10 cellular contexts compared by ENCODE assay signal in the genomic region with DNA sequence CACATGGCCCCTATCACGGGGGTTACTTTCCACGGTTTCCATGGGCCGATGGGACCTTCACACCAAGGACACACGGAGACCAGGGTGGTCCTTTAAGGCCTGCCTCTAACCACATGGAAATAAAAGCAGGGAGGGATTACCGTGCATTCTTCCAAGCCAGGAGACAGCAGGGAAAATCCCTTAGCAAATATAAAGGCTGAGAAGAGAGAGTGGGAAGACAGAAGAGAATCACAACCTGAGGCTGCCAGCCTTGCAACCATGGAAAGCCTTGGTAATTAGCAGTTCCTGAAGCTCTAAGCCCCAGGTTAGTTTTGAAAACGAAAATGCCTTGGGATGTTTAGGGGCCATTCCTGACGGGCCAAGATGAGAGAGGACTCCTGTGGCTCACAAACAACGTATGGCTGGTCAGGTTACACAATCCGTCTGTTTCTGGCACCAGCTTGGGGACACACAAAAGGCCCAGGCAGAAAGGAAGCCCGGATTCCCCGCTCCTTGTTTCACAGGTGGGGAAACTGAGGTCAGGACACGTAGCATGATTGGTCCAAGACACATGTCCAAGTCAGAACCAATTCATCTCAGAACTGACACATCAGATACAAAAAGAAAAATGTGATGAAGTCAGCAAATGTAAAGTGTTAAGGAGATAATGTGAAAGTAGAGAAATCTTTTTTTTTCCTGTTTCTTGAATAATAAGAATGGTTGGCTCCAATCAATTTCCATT. TPM values are rescaled to one million over a fixed set of nuclear protein-coding genes. Genes with fewer than 3 reads are reported as not detected.
DNase-seq lines count a peak whose midpoint lies in the region; ATAC-seq, FAIRE-seq and TF ChIP-seq lines count a peak whose summit lies in the region.
"Had no signal": no experiment of that assay in that cellular context is flagged by ENCODE, and none has a peak within 500 bp of the region (broad histone marks: within the 10 kb centered on the region; RNA-seq: fewer than 3 reads in every experiment).

No MANE protein-coding gene starts in this region.

- H3K4me2 ChIP-seq in BLaER1 treated with 17β-estradiol and CSF1 and Interleukin-3, amounts not matched to agents 10 nM and 100 nM: peak overlapping the region; percentile 76 to 96 (median 86); a peak in 20 of 22 replicates
- peak overlapping the region; percentile 88 for H3K4me2 ChIP-seq in astrocyte (ENCODE audit: low read length)

- peaks cover 0 to 28% (median 0%) of the 10 kb centered on the region in 11 experiments; a peak in 6 of 22 replicates for H3K36me3 ChIP-seq in BLaER1 treated with 17β-estradiol and CSF1 and Interleukin-3, amounts not matched to agents 10 nM and 100 nM
- H3K36me3 ChIP-seq in HAP-1 (replicated peaks): no peaks in the 10 kb centered on the region
- no peaks in the 10 kb centered on the region for H3K36me3 ChIP-seq in astrocyte (ENCODE audit: insufficient read depth, low read length)
- no peaks in the 10 kb centered on the region for H3K36me3 ChIP-seq in brain microvascular endothelial cell (replicated peaks)

- H4K20me1 ChIP-seq in BLaER1 treated with 17β-estradiol and CSF1 and Interleukin-3, amounts not matched to agents 10 nM and 100 nM: peaks cover 0 to 61% (median 23%) of the 10 kb centered on the region in 11 experiments; a peak in 16 of 22 replicates
- peaks cover 5% of the 10 kb centered on the region for H4K20me1 ChIP-seq in astrocyte (ENCODE audit: insufficient read depth, low read length)

- H3K27ac ChIP-seq in BLaER1 treated with 17β-estradiol and CSF1 and Interleukin-3, amounts not matched to agents 10 nM and 100 nM: peak overlapping the region in 4 of 11 experiments; percentile 14 to 78 (median 70); a peak in 7 of 22 replicates
- H3K27ac ChIP-seq in astrocyte (ENCODE audit: low read depth, low read length) (peak overlapping the region; percentile 37), brain microvascular endothelial cell (no peak overlapping the region)

- ATAC-seq in naive thymus-derived CD8-positive, alpha-beta T cell: no peak
- no peak for ATAC-seq in GM18498 (IDR thresholded peaks at IDR 0.05; ENCODE audit: unreplicated experiment)

- in situ Hi-C loops in HAP-1 (cut with MboI; ENCODE audit: low sequenced_read_pairs): no loop called here
- in situ Hi-C loops in brain microvascular endothelial cell (cut with HindIII; ENCODE audit: low pct_ligation_motif_present, low sequenced_read_pairs): no loop called here

- DNase-seq in HAP-1 (ENCODE audit: low spot score in 2 of 2): peak; percentile 26 to 36
- DNase-seq in astrocyte (ENCODE audit: low read depth): no peak
- no peak for DNase-seq in naive thymus-derived CD8-positive, alpha-beta T cell
- no peak for DNase-seq in brain microvascular endothelial cell
- no peak for DNase-seq in urothelium cell line (ENCODE audit: low spot score)
- DNase-seq in midbrain (lab: John Stamatoyannopoulos, UW): no peak
- DNase-seq: NCI-H446 treated with DMSO at 0.1 percent for 48 hours; stimulated activated CD4-positive, alpha-beta T cell treated with anti-CD3 and anti-CD28 coated beads, Interleukin-4, amount 100 ng/mL, for 1 hour had no signal

- no peak overlapping the region for H3K27ac Mint-ChIP-seq in astrocyte (ENCODE audit: unreplicated experiment)
- peak overlapping the region in 9 of 10 donors; percentile 93 to 98 (median 97) for H3K27ac Mint-ChIP-seq in naive thymus-derived CD8-positive, alpha-beta T cell

- FAIRE-seq in astrocyte (lab: Jason Lieb, UNC) (no peak), urothelium cell line (lab: Jason Lieb, UNC) (no peak)

- H3K4me1 Mint-ChIP-seq in astrocyte (ENCODE audit: low read depth, unreplicated experiment): peaks cover 9% of the 10 kb centered on the region
- H3K4me1 Mint-ChIP-seq in naive thymus-derived CD8-positive, alpha-beta T cell: peaks cover 9 to 68% (median 52%) of the 10 kb centered on the region in 4 donors

- no peaks in the 10 kb centered on the region for H3K36me3 Mint-ChIP-seq in astrocyte (ENCODE audit: low read depth, unreplicated experiment)
- peaks cover 0 to 2% (median 0%) of the 10 kb centered on the region in 3 donors for H3K36me3 Mint-ChIP-seq in naive thymus-derived CD8-positive, alpha-beta T cell

- TF ChIP-seq CTCF in astrocyte (IDR thresholded peaks at IDR 0.05; ENCODE audit: insufficient read depth, low read depth, low read length) (no peak), brain microvascular endothelial cell (IDR thresholded peaks at IDR 0.05; ENCODE audit: low read depth, low read length, missing control alignments) (no peak)

- H3K4me1 ChIP-seq in BLaER1 treated with 17β-estradiol and CSF1 and Interleukin-3, amounts not matched to agents 10 nM and 100 nM: peaks cover 67 to 84% (median 75%) of the 10 kb centered on the region in 10 experiments
- H3K4me1 ChIP-seq in HAP-1 (peaks cover 28% of the 10 kb centered on the region), astrocyte (ENCODE audit: insufficient read depth, low read length) (peaks cover 32% of the 10 kb centered on the region)

- peak overlapping the region in 5 of 10 experiments; percentile 79 to 98 (median 97); a peak in 8 of 20 replicates for H3K4me3 ChIP-seq in BLaER1 treated with 17β-estradiol and CSF1 and Interleukin-3, amounts not matched to agents 10 nM and 100 nM
- H3K4me3 ChIP-seq in HAP-1: no peak overlapping the region
- no peak overlapping the region for H3K4me3 ChIP-seq in astrocyte (ENCODE audit: insufficient read depth, low read depth, low read length)
- no peak overlapping the region for H3K4me3 ChIP-seq in brain microvascular endothelial cell (ENCODE audit: low read depth, low read length)

- no peak overlapping the region for H3K4me3 Mint-ChIP-seq in astrocyte (ENCODE audit: unreplicated experiment)
- H3K4me3 Mint-ChIP-seq in naive thymus-derived CD8-positive, alpha-beta T cell: peak overlapping the region; percentile 94 to 99 (median 96)

- H3K79me2 ChIP-seq in astrocyte (ENCODE audit: insufficient read depth, low read length): no peaks in the 10 kb centered on the region

- H2AFZ ChIP-seq in astrocyte (ENCODE audit: low read depth, low read length): no peak overlapping the region

- peak overlapping the region in 5 of 11 experiments; percentile 12 to 98 (median 87); a peak in 6 of 22 replicates for H3K9ac ChIP-seq in BLaER1 treated with 17β-estradiol and CSF1 and Interleukin-3, amounts not matched to agents 10 nM and 100 nM
- H3K9ac ChIP-seq in astrocyte (ENCODE audit: low read length): peak overlapping the region; percentile 7

- peaks cover 0 to 56% (median 46%) of the 10 kb centered on the region in 11 experiments; a peak in 18 of 22 replicates for H3K27me3 ChIP-seq in BLaER1 treated with 17β-estradiol and CSF1 and Interleukin-3, amounts not matched to agents 10 nM and 100 nM
- H3K27me3 ChIP-seq in HAP-1 (ENCODE audit: low read depth) (no peaks in the 10 kb centered on the region), astrocyte (ENCODE audit: insufficient read depth, low read length) (no peaks in the 10 kb centered on the region), brain microvascular endothelial cell (replicated peaks) (no peaks in the 10 kb centered on the region)

- POLR2A ChIA-PET in naive thymus-derived CD8-positive, alpha-beta T cell (lab: Charles Lee): interaction anchor here (0.8 to 4.5 kb wide), 4 partner anchors 52 to 74 kb away, joined by 3 to 46 read pairs (median 10); no protein-coding TSS in a partner anchor

- no peaks in the 10 kb centered on the region for H3K9me3 ChIP-seq in BLaER1 treated with 17β-estradiol and CSF1 and Interleukin-3, amounts not matched to agents 10 nM and 100 nM (replicated peaks in 1 of 11)
- no peaks in the 10 kb centered on the region for H3K9me3 ChIP-seq in HAP-1
- H3K9me3 ChIP-seq in astrocyte (ENCODE audit: insufficient read depth, low read depth, low read length): no peaks in the 10 kb centered on the region

- H3K9me3 Mint-ChIP-seq in astrocyte (ENCODE audit: unreplicated experiment): no peaks in the 10 kb centered on the region
- no peaks in the 10 kb centered on the region for H3K9me3 Mint-ChIP-seq in naive thymus-derived CD8-positive, alpha-beta T cell

- H3K27me3 Mint-ChIP-seq in astrocyte (ENCODE audit: low read depth, unreplicated experiment): peaks cover 16% of the 10 kb centered on the region
- H3K27me3 Mint-ChIP-seq in naive thymus-derived CD8-positive, alpha-beta T cell: no peaks in the 10 kb centered on the region

RNA-seq across cellular contexts. Expression of a gene that starts 2.8 kb away (rescaled TPM):
- 2.0 and 3.5 TPM in 2 replicates for total RNA-seq in astrocyte
- 100 to 1,000 TPM; 140 to 141 TPM for total RNA-seq in naive thymus-derived CD8-positive, alpha-beta T cell
- polyA plus RNA-seq in naive thymus-derived CD8-positive, alpha-beta T cell: 10 to 100 TPM; 14.4 to 38.5 (median 20.9) TPM

Comparison
In these comparisons a context has a peak if more than half of its experiments do, and no peak if none do; other contexts are left out.
1. DNase-seq: peak in HAP-1 (2 of 2); none in astrocyte (single experiment), naive thymus-derived CD8-positive, alpha-beta T cell (0 of 10), brain microvascular endothelial cell (single experiment), urothelium cell line (single experiment) and midbrain (single experiment).
2. RNA of a gene that starts 2.8 kb away (total RNA-seq): 140 to 141 TPM in naive thymus-derived CD8-positive, alpha-beta T cell; 2.0 to 3.5 TPM in astrocyte; every median in the first group is over 10 times any median in the second.